ENCODE assay signal across 8 cellular contexts in genomic region chr5:160390787-160391696, GRCh38.
A peak's percentile ranks its signal among the peaks of the same experiment; 100 is the strongest.
DNase-seq lines count a peak whose midpoint lies in the region; ATAC-seq and TF ChIP-seq lines count a peak whose summit lies in the region.

No MANE protein-coding gene starts in this region.

- H3K79me2 ChIP-seq in OCI-LY1 (ENCODE audit: insufficient read depth, low read length), result no peaks in the 10 kb centered on the region

- no peaks in the 10 kb centered on the region for H4K20me1 ChIP-seq in OCI-LY1 (ENCODE audit: insufficient read depth, low read length)

- no peak overlapping the region for H3K4me3 Mint-ChIP-seq in stimulated activated memory B cell treated with anti-CD40 and anti-IgM and Interleukin-4, amounts not matched to agents 10 μg/mL and 1 μg/mL and 100 μg/mL, for 72 hours

- no peak overlapping the region for H3K4me3 ChIP-seq in OCI-LY1 (ENCODE audit: low read depth, low read length, poor library complexity, severe bottlenecking)

- H3K4me1 ChIP-seq in OCI-LY1 (ENCODE audit: insufficient read depth, low read length, severe bottlenecking), result no peaks in the 10 kb centered on the region

- no peaks in the 10 kb centered on the region for H3K9me2 ChIP-seq in OCI-LY1 (ENCODE audit: low read depth, low read length)

- H3K9me3 Mint-ChIP-seq in stimulated activated memory B cell treated with anti-CD40 and anti-IgM and Interleukin-4, amounts not matched to agents 10 μg/mL and 1 μg/mL and 100 μg/mL, for 72 hours, result peaks cover 10% of the 10 kb centered on the region

- no peak overlapping the region for H3K27ac ChIP-seq in OCI-LY1 (ENCODE audit: low read depth, low read length, poor library complexity, severe bottlenecking)

- no peak overlapping the region for H3K27ac Mint-ChIP-seq in stimulated activated memory B cell treated with anti-CD40 and anti-IgM and Interleukin-4, amounts not matched to agents 10 μg/mL and 1 μg/mL and 100 μg/mL, for 72 hours

- ATAC-seq in stimulated activated memory B cell treated with anti-CD40 and anti-IgM and Interleukin-4, amounts not matched to agents 10 μg/mL and 1 μg/mL and 100 μg/mL, for 72 hours, result no peak

- TF ChIP-seq POLR2A in erythroblast (IDR thresholded peaks at IDR 0.05; ENCODE audit: low read length), result no peak

- DNase-seq in NCI-H446 (lab: John Stamatoyannopoulos, UW), result peak; percentile 18 to 45
- no peak for DNase-seq in NCI-H446 treated with DMSO at 0.1 percent for 48 hours (lab: John Stamatoyannopoulos, UW)
- DNase-seq in erythroblast (lab: John Stamatoyannopoulos, UW), result peak; percentile 46 to 62
- peak; percentile 69 for DNase-seq in superior temporal gyrus (ENCODE audit: extremely low spot score)
- DNase-seq in NCI-H1105 (lab: John Stamatoyannopoulos, UW), result no peak
- no peak for DNase-seq in iPS-NIHi11 (ENCODE audit: low spot score)

- H3K9me3 ChIP-seq in OCI-LY1 (ENCODE audit: low read length), result peaks cover 5% of the 10 kb centered on the region; the same call in 1 of the 2 replicates

- H3K27me3 Mint-ChIP-seq in stimulated activated memory B cell treated with anti-CD40 and anti-IgM and Interleukin-4, amounts not matched to agents 10 μg/mL and 1 μg/mL and 100 μg/mL, for 72 hours, result no peaks in the 10 kb centered on the region

- no peaks in the 10 kb centered on the region for H3F3A ChIP-seq in OCI-LY1 (ENCODE audit: insufficient read depth, low read length)

- H3K4me1 Mint-ChIP-seq in stimulated activated memory B cell treated with anti-CD40 and anti-IgM and Interleukin-4, amounts not matched to agents 10 μg/mL and 1 μg/mL and 100 μg/mL, for 72 hours, result no peaks in the 10 kb centered on the region

- no peak overlapping the region for H2AFZ ChIP-seq in OCI-LY1 (ENCODE audit: low read length)

- H3K4me2 ChIP-seq in OCI-LY1 (ENCODE audit: low read length), result no peak overlapping the region

- no peak overlapping the region for H3K9ac ChIP-seq in OCI-LY1 (ENCODE audit: low read length)

- no peaks in the 10 kb centered on the region for H3K27me3 ChIP-seq in OCI-LY1 (ENCODE audit: insufficient read depth, low read length)

- peak; percentile 70 for TF ChIP-seq CTCF in OCI-LY1 (IDR thresholded peaks at IDR 0.05; ENCODE audit: low read length)

- no peaks in the 10 kb centered on the region for H3K36me3 ChIP-seq in OCI-LY1 (ENCODE audit: insufficient read depth, low read length)

- peaks cover 12% of the 10 kb centered on the region for H3K36me3 Mint-ChIP-seq in stimulated activated memory B cell treated with anti-CD40 and anti-IgM and Interleukin-4, amounts not matched to agents 10 μg/mL and 1 μg/mL and 100 μg/mL, for 72 hours

Comparison
In these comparisons a context has a peak if more than half of its experiments do, and no peak if none do; other contexts are left out.
1. DNase-seq: peak in NCI-H446 (2 of 2), erythroblast (2 of 2) and superior temporal gyrus (single experiment); none in NCI-H446 treated with DMSO at 0.1 percent for 48 hours (single experiment), NCI-H1105 (single experiment) and iPS-NIHi11 (single experiment).